ENCODE assay signal across 8 cellular contexts in the genomic region with DNA sequence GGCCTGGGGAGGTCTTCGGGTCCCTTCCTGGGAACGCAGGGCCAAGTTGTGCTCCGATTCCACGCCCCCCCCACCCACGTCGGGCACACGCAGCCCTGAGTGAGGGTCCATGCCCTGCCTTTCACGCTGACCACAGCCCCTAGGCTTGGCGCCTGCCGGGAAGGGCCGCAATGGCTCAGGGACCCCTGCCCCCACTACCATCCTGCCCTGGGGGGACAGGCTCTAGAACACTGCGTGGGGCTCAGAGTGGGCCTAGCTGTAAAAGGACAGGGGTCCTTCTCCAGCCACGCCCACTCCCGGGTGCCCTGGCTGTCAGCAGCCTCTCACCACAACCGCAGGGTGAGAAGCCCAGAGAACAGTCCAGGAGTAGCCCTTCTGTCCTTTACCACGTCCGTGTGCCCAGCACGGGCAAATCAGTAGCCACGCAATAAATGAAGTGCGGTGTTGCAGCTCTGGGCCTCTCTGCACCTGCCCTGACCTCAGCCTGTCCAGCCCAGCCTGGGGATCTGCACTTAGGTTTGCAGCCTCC. TPM values are rescaled to one million over a fixed set of nuclear protein-coding genes. Genes with fewer than 3 reads are reported as not detected.
DNase-seq lines count a peak whose midpoint lies in the region; ATAC-seq and TF ChIP-seq lines count a peak whose summit lies in the region.

No MANE protein-coding gene starts in this region.

- H3K18ac ChIP-seq in mesenchymal stem cell (ENCODE audit: low read depth in 1 of 2, low read length in 2 of 2) = peak overlapping the region; percentile 30 to 81

- no peak for TF ChIP-seq CTCF in breast epithelium (IDR thresholded peaks at IDR 0.05)
- no peak for TF ChIP-seq CTCF in upper lobe of right lung (IDR thresholded peaks at IDR 0.05)

- H2BK15ac ChIP-seq in mesenchymal stem cell (ENCODE audit: low read depth, poor library complexity, severe bottlenecking) = no peak overlapping the region

- no peaks in the 10 kb centered on the region for H3K9me3 ChIP-seq in breast epithelium
- H3K9me3 ChIP-seq in mesenchymal stem cell (ENCODE audit: control insufficient read depth, low read length) = no peaks in the 10 kb centered on the region
- no peaks in the 10 kb centered on the region for H3K9me3 ChIP-seq in upper lobe of right lung

- H3K4ac ChIP-seq in mesenchymal stem cell (ENCODE audit: low read depth in 1 of 2, low read length in 2 of 2) = peak overlapping the region; percentile 32 to 58

- peak overlapping the region; percentile 39 to 70 for H3K27ac ChIP-seq in breast epithelium
- H3K27ac ChIP-seq in mesenchymal stem cell (ENCODE audit: low read length, poor library complexity, severe bottlenecking) = no peak overlapping the region
- peak overlapping the region; percentile 58 for H3K27ac ChIP-seq in upper lobe of right lung

- peak overlapping the region; percentile 96 for H3K4me2 ChIP-seq in mesenchymal stem cell (ENCODE audit: low read length, poor library complexity, severe bottlenecking)

- intact Hi-C loops in Right ventricle myocardium superior (cut with DNase I) (no loop called here), left ventricle myocardium superior (cut with micrococcal nuclease) (no loop called here), breast epithelium (cut with DNase I; ENCODE audit: low total_unique reads) (no loop called here), upper lobe of right lung (cut with DNase I) (no loop called here)

- H3K79me1 ChIP-seq in mesenchymal stem cell (replicated peaks; ENCODE audit: low read length, poor library complexity, severe bottlenecking) = no peaks in the 10 kb centered on the region

- H2BK12ac ChIP-seq in mesenchymal stem cell (ENCODE audit: low read length in 2 of 2) = peak overlapping the region in 1 of 2 experiments; percentile 75

- TF ChIP-seq POLR2A in breast epithelium (IDR thresholded peaks at IDR 0.05) = no peak

- peak overlapping the region in 1 of 2 experiments; percentile 86 for H3K23ac ChIP-seq in mesenchymal stem cell (ENCODE audit: low read length in 2 of 2)

- H3K4me1 ChIP-seq in breast epithelium (peaks cover 0 to 4% of the 10 kb centered on the region in 2 donors), mesenchymal stem cell (ENCODE audit: control insufficient read depth, insufficient read depth, low read depth, low read length) (peaks cover 38% of the 10 kb centered on the region), upper lobe of right lung (peaks cover 52% of the 10 kb centered on the region)

- peak overlapping the region; percentile 78 for H2AFZ ChIP-seq in mesenchymal stem cell (ENCODE audit: low read depth, low read length)

- no peaks in the 10 kb centered on the region for H3K27me3 ChIP-seq in breast epithelium
- no peaks in the 10 kb centered on the region for H3K27me3 ChIP-seq in mesenchymal stem cell (ENCODE audit: control insufficient read depth in 1 of 2, insufficient read depth in 1 of 2, low read length in 2 of 2)
- H3K27me3 ChIP-seq in upper lobe of right lung = no peaks in the 10 kb centered on the region

- peak overlapping the region in 1 of 2 experiments; percentile 82 for H3K14ac ChIP-seq in mesenchymal stem cell (ENCODE audit: low read length in 2 of 2)

- peak overlapping the region; percentile 1 for H2BK5ac ChIP-seq in mesenchymal stem cell (ENCODE audit: low read depth, low read length, poor library complexity, severe bottlenecking)

- H3K36me3 ChIP-seq in breast epithelium (no peaks in the 10 kb centered on the region), mesenchymal stem cell (ENCODE audit: control insufficient read depth in 1 of 2, insufficient read depth in 2 of 2, low read depth in 1 of 2, low read length in 2 of 2) (no peaks in the 10 kb centered on the region), upper lobe of right lung (no peaks in the 10 kb centered on the region)

- H3K9ac ChIP-seq in mesenchymal stem cell (ENCODE audit: low read length) = peak overlapping the region; percentile 78

- DNase-seq in Right ventricle myocardium superior = no peak
- DNase-seq in left ventricle myocardium superior = no peak
- DNase-seq in breast epithelium (ENCODE audit: low spot score in 2 of 2) = no peak
- DNase-seq in mesenchymal stem cell = no peak
- DNase-seq in upper lobe of right lung = no peak
- DNase-seq in activated CD4-positive, CD25-positive, alpha-beta regulatory T cell treated with anti-CD3 and anti-CD28 coated beads, Interleukin-2, amount 50 U/mL, for 72 hours = no peak
- DNase-seq in NCI-H524 (lab: John Stamatoyannopoulos, UW) = no peak

- peak overlapping the region; percentile 90 for H4K8ac ChIP-seq in mesenchymal stem cell (ENCODE audit: low read length)

- ATAC-seq in Right ventricle myocardium superior (ENCODE audit: poor library complexity) (peak; percentile 10), left ventricle myocardium superior (no peak), upper lobe of right lung (peak; percentile 7), HG02759 (IDR thresholded peaks at IDR 0.05; ENCODE audit: unreplicated experiment) (no peak)

- no peak overlapping the region for H2AK5ac ChIP-seq in mesenchymal stem cell (ENCODE audit: low read length, severe bottlenecking)

- WGBS in mesenchymal stem cell = 29% methylated on average over 16 of the region's 20 CpGs

- peak overlapping the region; percentile 57 for H4K91ac ChIP-seq in mesenchymal stem cell (ENCODE audit: low read length)

- H3K4me3 ChIP-seq in breast epithelium (peak overlapping the region; percentile 48 to 70 (median 66)), mesenchymal stem cell (ENCODE audit: insufficient read depth in 1 of 2, low read depth in 1 of 2, low read length in 2 of 2) (peak overlapping the region; percentile 61 to 79), upper lobe of right lung (peak overlapping the region; percentile 56)

- H2BK120ac ChIP-seq in mesenchymal stem cell (ENCODE audit: low read depth, low read length) = no peak overlapping the region

RNA-seq across cellular contexts. Expression of a gene that starts 9.4 kb away (rescaled TPM):
- total RNA-seq in Right ventricle myocardium superior (0.13 TPM), left ventricle myocardium superior (0.35 TPM), breast epithelium (under 1 TPM; 0.32 to 0.66 (median 0.59) TPM), upper lobe of right lung (6.3 TPM)
- 0.73 TPM for polyA plus RNA-seq in mesenchymal stem cell (2013, experiment 1 of 2)
- polyA plus RNA-seq in mesenchymal stem cell (2013, experiment 2 of 2) = 0.55 TPM

Comparison
In these comparisons a context has a peak if more than half of its experiments do, and no peak if none do; other contexts are left out.
1. ATAC-seq: peak in Right ventricle myocardium superior (single experiment) and upper lobe of right lung (single experiment); none in left ventricle myocardium superior (single experiment) and HG02759 (single experiment).
2. Peak in every context shown above with its lines, with median percentiles within 50 percentile points of each other: H3K4me3 ChIP-seq.